ENCODE assay signal across 11 cellular contexts in genomic region chr11:67023957-67024353, GRCh38. TPM values are rescaled to one million over a fixed set of nuclear protein-coding genes. Genes with fewer than 3 reads are reported as not detected.
A peak's percentile ranks its signal among the peaks of the same experiment; 100 is the strongest.
DNase-seq lines count a peak whose midpoint lies in the region; ATAC-seq and TF ChIP-seq lines count a peak whose summit lies in the region.
"Had no signal": no experiment of that assay in that cellular context is flagged by ENCODE, and none has a peak within 500 bp of the region (broad histone marks: within the 10 kb centered on the region; RNA-seq: fewer than 3 reads in every experiment).

No MANE protein-coding gene starts in this region.

- H3K4me1 Mint-ChIP-seq in chondrocyte (ENCODE audit: low read depth) = peaks cover 31% of the 10 kb centered on the region
- H3K4me1 Mint-ChIP-seq in natural killer cell treated with Interleukin-12 subunit alpha and Interleukin-12 subunit beta and Interleukin-15 and Interleukin-18, amount 100 ng/mL, for 72 hours (ENCODE audit: low read depth in 2 of 2) = peaks cover 15 to 23% of the 10 kb centered on the region in 2 donors

- ATAC-seq in natural killer cell treated with Interleukin-12 subunit alpha and Interleukin-12 subunit beta and Interleukin-15 and Interleukin-18, amount 100 ng/mL, for 72 hours = no peak
- no peak for ATAC-seq in HG02981 (IDR thresholded peaks at IDR 0.05; ENCODE audit: unreplicated experiment)
- ATAC-seq in GM18498 (IDR thresholded peaks at IDR 0.05; ENCODE audit: unreplicated experiment) = no peak

- H3K36me3 ChIP-seq in HUES6 (ENCODE audit: control insufficient read depth, insufficient read depth, low read length) = no peaks in the 10 kb centered on the region

- peak overlapping the region; percentile 78 for H3K4me3 Mint-ChIP-seq in chondrocyte (ENCODE audit: unreplicated experiment)
- H3K4me3 Mint-ChIP-seq in natural killer cell treated with Interleukin-12 subunit alpha and Interleukin-12 subunit beta and Interleukin-15 and Interleukin-18, amount 100 ng/mL, for 72 hours = peak overlapping the region; percentile 71

- CTCF ChIA-PET in AG04449 (lab: Yijun Ruan, JAX) = interaction anchor here (1.8 kb wide), 1 partner anchor 9 kb away, joined by 6 read pairs; no protein-coding TSS in a partner anchor

- H3K27me3 ChIP-seq in HUES6 (ENCODE audit: control insufficient read depth, insufficient read depth, low read length) = peaks cover 43% of the 10 kb centered on the region

- H3K4me1 ChIP-seq in HUES6 (ENCODE audit: control insufficient read depth, insufficient read depth, low read length) = peaks cover 23% of the 10 kb centered on the region

- no peaks in the 10 kb centered on the region; the same call in 1 of the 2 replicates for H3K9me3 ChIP-seq in HUES6 (ENCODE audit: control insufficient read depth, insufficient read depth, low read depth, low read length)

- no peaks in the 10 kb centered on the region for H3K27me3 Mint-ChIP-seq in chondrocyte (ENCODE audit: low read depth)
- H3K27me3 Mint-ChIP-seq in natural killer cell treated with Interleukin-12 subunit alpha and Interleukin-12 subunit beta and Interleukin-15 and Interleukin-18, amount 100 ng/mL, for 72 hours = peaks cover 5 to 26% of the 10 kb centered on the region in 2 donors

- POLR2A ChIA-PET in AG04449 (lab: Yijun Ruan, JAX) = interaction anchor here (0.7 to 1.3 kb wide), 2 partner anchors 9 to 46 kb away, joined by 3 to 4 read pairs; no protein-coding TSS in a partner anchor

- H3K36me3 Mint-ChIP-seq in chondrocyte (ENCODE audit: low read depth) = no peaks in the 10 kb centered on the region
- no peaks in the 10 kb centered on the region for H3K36me3 Mint-ChIP-seq in natural killer cell treated with Interleukin-12 subunit alpha and Interleukin-12 subunit beta and Interleukin-15 and Interleukin-18, amount 100 ng/mL, for 72 hours

- H3K4me3 ChIP-seq in AG04449 (ENCODE audit: low read depth, low read length) (peak overlapping the region; percentile 53), HUES6 (ENCODE audit: low read depth, low read length) (peak overlapping the region; percentile 77)

- H3K27ac Mint-ChIP-seq in chondrocyte (ENCODE audit: unreplicated experiment) = peak overlapping the region; percentile 36
- H3K27ac Mint-ChIP-seq in natural killer cell treated with Interleukin-12 subunit alpha and Interleukin-12 subunit beta and Interleukin-15 and Interleukin-18, amount 100 ng/mL, for 72 hours = no peak overlapping the region

- H3K27ac ChIP-seq in HUES6 (ENCODE audit: low read depth, low read length) = no peak overlapping the region

- H3K9me3 Mint-ChIP-seq in chondrocyte (ENCODE audit: low read depth) = no peaks in the 10 kb centered on the region
- no peaks in the 10 kb centered on the region for H3K9me3 Mint-ChIP-seq in natural killer cell treated with Interleukin-12 subunit alpha and Interleukin-12 subunit beta and Interleukin-15 and Interleukin-18, amount 100 ng/mL, for 72 hours

- no peak for TF ChIP-seq CTCF in AG04449 (IDR thresholded peaks at IDR 0.05; ENCODE audit: insufficient read depth, low read length, missing control alignments)
- TF ChIP-seq CTCF in chondrocyte (IDR thresholded peaks at IDR 0.05) = no peak

- H3K9ac ChIP-seq in HUES6 (ENCODE audit: low read length) = no peak overlapping the region

- DNase-seq in AG04449 (ENCODE audit: low read depth, low spot score) (no peak), chondrocyte (ENCODE audit: low spot score) (no peak), NCI-H2081 (lab: John Stamatoyannopoulos, UW) (no peak)
- DNase-seq in natural killer cell treated with Interleukin-12 subunit alpha and Interleukin-12 subunit beta and Interleukin-15 and Interleukin-18, amount 100 ng/mL, for 72 hours (ENCODE audit: low spot score) = no peak
- no peak for DNase-seq in activated CD8-positive, alpha-beta memory T cell treated with anti-CD3 and anti-CD28 coated beads, Interleukin-2, amount 50 U/mL, for 48 hours
- DNase-seq: NCI-H1436 had no signal

RNA-seq across cellular contexts. Expression of gene SYT12, which starts 1.0 kb away (rescaled TPM):
- total RNA-seq in chondrocyte = 7.2 to 15.3 TPM (median 7.2 TPM) in 3 replicates
- total RNA-seq in natural killer cell treated with Interleukin-12 subunit alpha and Interleukin-12 subunit beta and Interleukin-15 and Interleukin-18, amount 100 ng/mL, for 72 hours = under 1 TPM in 1 of 2 donors, not detected in 1; 0.38 TPM

RNA-seq across cellular contexts. Expression of gene RHOD, which starts 32.7 kb away (rescaled TPM):
- 17.4 to 26.5 TPM (median 26.0 TPM) in 3 replicates for total RNA-seq in chondrocyte
- not detected for total RNA-seq in natural killer cell treated with Interleukin-12 subunit alpha and Interleukin-12 subunit beta and Interleukin-15 and Interleukin-18, amount 100 ng/mL, for 72 hours

RNA-seq across cellular contexts. Expression of gene C11orf86, which starts 48.9 kb away (rescaled TPM):
- not detected in 3 replicates for total RNA-seq in chondrocyte
- not detected for total RNA-seq in natural killer cell treated with Interleukin-12 subunit alpha and Interleukin-12 subunit beta and Interleukin-15 and Interleukin-18, amount 100 ng/mL, for 72 hours
- total RNA-seq: lower leg skin, RPMI7951 had no signal

Comparison
In these comparisons a context has a peak if more than half of its experiments do, and no peak if none do; other contexts are left out.
1. RNA of gene RHOD, which starts 32.7 kb away (total RNA-seq): 17.4 to 26.5 TPM in chondrocyte; not detected in natural killer cell treated with Interleukin-12 subunit alpha and Interleukin-12 subunit beta and Interleukin-15 and Interleukin-18, amount 100 ng/mL, for 72 hours; every median in the first group is over 10 times any median in the second.